21 cellular contexts compared by ENCODE assay signal in the genomic region with DNA sequence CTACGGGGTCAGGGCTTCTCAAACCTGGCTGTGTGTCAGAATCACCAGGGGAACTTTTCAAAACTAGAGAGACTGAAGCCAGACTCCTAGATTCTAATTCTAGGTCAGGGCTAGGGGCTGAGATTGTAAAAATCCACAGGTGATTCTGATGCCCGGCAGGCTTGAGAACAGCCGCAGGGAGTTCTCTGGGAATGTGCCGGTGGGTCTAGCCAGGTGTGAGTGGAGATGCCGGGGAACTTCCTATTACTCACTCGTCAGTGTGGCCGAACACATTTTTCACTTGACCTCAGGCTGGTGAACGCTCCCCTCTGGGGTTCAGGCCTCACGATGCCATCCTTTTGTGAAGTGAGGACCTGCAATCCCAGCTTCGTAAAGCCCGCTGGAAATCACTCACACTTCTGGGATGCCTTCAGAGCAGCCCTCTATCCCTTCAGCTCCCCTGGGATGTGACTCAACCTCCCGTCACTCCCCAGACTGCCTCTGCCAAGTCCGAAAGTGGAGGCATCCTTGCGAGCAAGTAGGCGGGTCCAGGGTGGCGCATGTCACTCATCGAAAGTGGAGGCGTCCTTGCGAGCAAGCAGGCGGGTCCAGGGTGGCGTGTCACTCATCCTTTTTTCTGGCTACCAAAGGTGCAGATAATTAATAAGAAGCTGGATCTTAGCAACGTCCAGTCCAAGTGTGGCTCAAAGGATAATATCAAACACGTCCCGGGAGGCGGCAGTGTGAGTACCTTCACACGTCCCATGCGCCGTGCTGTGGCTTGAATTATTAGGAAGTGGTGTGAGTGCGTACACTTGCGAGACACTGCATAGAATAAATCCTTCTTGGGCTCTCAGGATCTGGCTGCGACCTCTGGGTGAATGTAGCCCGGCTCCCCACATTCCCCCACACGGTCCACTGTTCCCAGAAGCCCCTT. TPM values are rescaled to one million over a fixed set of nuclear protein-coding genes. Genes with fewer than 3 reads are reported as not detected.
DNase-seq lines count a peak whose midpoint lies in the region; ATAC-seq and TF ChIP-seq lines count a peak whose summit lies in the region.
"Had no signal": no experiment of that assay in that cellular context is flagged by ENCODE, and none has a peak within 500 bp of the region (broad histone marks: within the 10 kb centered on the region; RNA-seq: fewer than 3 reads in every experiment).

No MANE protein-coding gene starts in this region.

- H3K9me3 ChIP-seq in HEK293 (ENCODE audit: control insufficient read depth, insufficient read depth, low read depth, low read length) (no peaks in the 10 kb centered on the region), RWPE2 (ENCODE audit: severe bottlenecking) (no peaks in the 10 kb centered on the region), BE2C (no peaks in the 10 kb centered on the region)
- H3K9me3 ChIP-seq: spleen, tibial nerve had no signal

- H3K4me1 ChIP-seq in HEK293 (ENCODE audit: control insufficient read depth, insufficient read depth, low read length) (no peaks in the 10 kb centered on the region), RWPE2 (ENCODE audit: insufficient read depth, poor library complexity, severe bottlenecking) (no peaks in the 10 kb centered on the region), BE2C (peaks cover 4% of the 10 kb centered on the region)
- H3K4me1 ChIP-seq: spleen had no signal

- ATAC-seq in RWPE2 (ENCODE audit: low read depth) (peak; percentile 81), GM21390 (IDR thresholded peaks at IDR 0.05; ENCODE audit: unreplicated experiment) (no peak)
- ATAC-seq: activated CD4-positive, CD25-positive, alpha-beta regulatory T cell treated with anti-CD3 and anti-CD28 coated beads, Interleukin-2, amount 50 U/mL, for 24 hours; naive thymus-derived CD8-positive, alpha-beta T cell; Right ventricle myocardium inferior; stimulated activated effector memory CD8-positive, alpha-beta T cell treated with anti-CD3 and anti-CD28 coated beads, Interleukin-12 subunit alpha, Interleukin-12 subunit beta, amount 100 ng/mL, for 72 hours had no signal

- H3K36me3 ChIP-seq in HEK293 (ENCODE audit: control insufficient read depth in 2 of 2, insufficient read depth in 1 of 2, low read length in 2 of 2) (no peaks in the 10 kb centered on the region), RWPE2 (ENCODE audit: low read depth) (no peaks in the 10 kb centered on the region), BE2C (no peaks in the 10 kb centered on the region)
- H3K36me3 ChIP-seq: spleen, tibial nerve had no signal

- H3K27me3 ChIP-seq in RWPE2 (ENCODE audit: insufficient read depth, poor library complexity, severe bottlenecking): no peaks in the 10 kb centered on the region
- H3K27me3 ChIP-seq in BE2C: no peaks in the 10 kb centered on the region
- H3K27me3 ChIP-seq: tibial nerve had no signal

- POLR2A ChIA-PET in HEK293 (lab: Yijun Ruan, JAX): no interaction called here

- CTCF ChIA-PET in HEK293 (lab: Yijun Ruan, JAX): interaction anchor here (0.6 kb wide), 2 partner anchors 192 to 932 kb away, joined by 4 to 5 read pairs; no protein-coding TSS in a partner anchor

- TF ChIP-seq CTCF in HEK293 (tag by site-specific recombination; IDR thresholded peaks at IDR 0.05) (no peak), RWPE2 (IDR thresholded peaks at IDR 0.05; ENCODE audit: poor library complexity, severe bottlenecking) (no peak), BE2C (IDR thresholded peaks at IDR 0.05; ENCODE audit: low read depth, low read length) (no peak)

- H3K27ac ChIP-seq in HEK293 (ENCODE audit: extremely low read depth, low read depth, low read length) (no peak overlapping the region), RWPE2 (ENCODE audit: poor library complexity, severe bottlenecking) (no peak overlapping the region)
- H3K27ac ChIP-seq: spleen, tibial nerve had no signal

- peak; percentile 66 for DNase-seq in A172 (ENCODE audit: low spot score)
- no peak for DNase-seq in RWPE2 (ENCODE audit: low spot score)
- peak; percentile 66 for DNase-seq in fibroblast of peridontal ligament (ENCODE audit: extremely low read depth)
- no peak for DNase-seq in NCI-H510A (lab: John Stamatoyannopoulos, UW)
- no peak for DNase-seq in pons (ENCODE audit: low spot score)
- DNase-seq in BE2C: no peak
- DNase-seq: activated effector memory CD4-positive, alpha-beta T cell treated with Interleukin-2 at 50 U/mL for 16 hours; amniotic stem cell; GF-D8; GOT3; naive thymus-derived CD8-positive, alpha-beta T cell; NCI-H1105; NCI-H2171; spleen; T-helper 2 cell had no signal

- no peak overlapping the region for H3K4me3 ChIP-seq in HEK293 (ENCODE audit: low read depth, low read length)
- H3K4me3 ChIP-seq in RWPE2 (ENCODE audit: severe bottlenecking): no peak overlapping the region
- no peak overlapping the region for H3K4me3 ChIP-seq in BE2C (ENCODE audit: low read depth, low read length)
- H3K4me3 ChIP-seq: spleen, tibial nerve had no signal

TF ChIP-seq in HEK293, 187 proteins besides CTCF, POLR2A, EP300 and RAD21:
- TF ChIP-seq, protein P1, sequence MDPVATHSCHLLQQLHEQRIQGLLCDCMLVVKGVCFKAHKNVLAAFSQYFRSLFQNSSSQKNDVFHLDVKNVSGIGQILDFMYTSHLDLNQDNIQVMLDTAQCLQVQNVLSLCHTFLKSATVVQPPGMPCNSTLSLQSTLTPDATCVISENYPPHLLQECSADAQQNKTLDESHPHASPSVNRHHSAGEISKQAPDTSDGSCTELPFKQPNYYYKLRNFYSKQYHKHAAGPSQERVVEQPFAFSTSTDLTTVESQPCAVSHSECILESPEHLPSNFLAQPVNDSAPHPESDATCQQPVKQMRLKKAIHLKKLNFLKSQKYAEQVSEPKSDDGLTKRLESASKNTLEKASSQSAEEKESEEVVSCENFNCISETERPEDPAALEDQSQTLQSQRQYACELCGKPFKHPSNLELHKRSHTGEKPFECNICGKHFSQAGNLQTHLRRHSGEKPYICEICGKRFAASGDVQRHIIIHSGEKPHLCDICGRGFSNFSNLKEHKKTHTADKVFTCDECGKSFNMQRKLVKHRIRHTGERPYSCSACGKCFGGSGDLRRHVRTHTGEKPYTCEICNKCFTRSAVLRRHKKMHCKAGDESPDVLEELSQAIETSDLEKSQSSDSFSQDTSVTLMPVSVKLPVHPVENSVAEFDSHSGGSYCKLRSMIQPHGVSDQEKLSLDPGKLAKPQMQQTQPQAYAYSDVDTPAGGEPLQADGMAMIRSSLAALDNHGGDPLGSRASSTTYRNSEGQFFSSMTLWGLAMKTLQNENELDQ (tag by site-specific recombination; IDR thresholded peaks at IDR 0.05; ENCODE audit: low read depth): no peak
- TF ChIP-seq EGR2 (tag by site-specific recombination; IDR thresholded peaks at IDR 0.05; ENCODE audit: low read depth): 0 out of 2 replicates have a peak, but pooled peaks have one; percentile 12

RNA-seq across cellular contexts. Expression of gene STH, which starts 10.9 kb away (rescaled TPM):
- total RNA-seq in A172 (2014; rRNA removed; shearing (Covaris generic)): not detected in 2 replicates
- polyA plus RNA-seq in BE2C (2012; ENCODE audit: insufficient read depth, insufficient read length, low read depth): not detected
- total RNA-seq: naive thymus-derived CD8-positive, alpha-beta T cell; Right ventricle myocardium inferior; spleen; tibial nerve had no signal
- polyA plus RNA-seq: naive thymus-derived CD8-positive, alpha-beta T cell; spleen had no signal

Comparison
In these comparisons a context has a peak if more than half of its experiments do, and no peak if none do; other contexts are left out.
1. DNase-seq: peak in A172 (single experiment) and fibroblast of peridontal ligament (single experiment); none in RWPE2 (single experiment), NCI-H510A (single experiment), pons (single experiment) and BE2C (single experiment).